6 cellular contexts compared by ENCODE assay signal in the genomic region with DNA sequence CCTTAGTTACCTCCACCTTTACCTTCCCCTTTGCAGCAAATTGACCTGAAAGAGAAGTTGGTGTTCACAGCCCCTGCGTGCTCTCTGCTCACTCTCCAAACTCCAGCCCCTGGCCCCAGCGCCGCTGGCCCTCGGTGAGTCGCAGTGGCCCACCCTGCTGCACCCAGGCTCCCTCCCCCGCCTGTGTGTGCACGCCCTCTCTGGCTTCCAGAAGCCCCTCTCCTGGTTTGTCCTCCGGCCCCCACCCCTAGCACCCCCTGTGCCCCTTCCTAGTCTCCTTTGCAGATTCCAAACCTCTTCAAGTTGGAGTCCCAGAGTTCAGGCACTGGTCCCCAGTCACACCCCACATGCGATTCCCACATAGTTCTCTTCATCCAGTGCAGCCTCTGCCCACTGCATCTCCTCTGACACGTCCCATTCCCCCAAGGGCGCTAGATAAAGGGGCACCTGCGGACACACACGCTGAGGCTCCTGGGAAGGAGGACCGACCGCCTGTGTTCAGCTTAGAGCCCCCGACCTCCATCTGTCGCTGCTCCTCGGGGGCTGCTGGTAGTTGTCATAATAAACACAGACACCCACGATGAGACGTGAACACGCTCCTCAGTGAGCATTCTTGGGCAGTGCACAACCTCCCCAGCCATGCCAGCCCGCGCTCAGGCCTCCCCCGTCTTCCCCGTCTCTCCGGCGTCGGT. TPM values are rescaled to one million over a fixed set of nuclear protein-coding genes. Genes with fewer than 3 reads are reported as not detected.
DNase-seq lines count a peak whose midpoint lies in the region; ATAC-seq, FAIRE-seq and TF ChIP-seq lines count a peak whose summit lies in the region.

No MANE protein-coding gene starts in this region.

- no peaks in the 10 kb centered on the region for H3K9me2 ChIP-seq in hepatocyte (replicated peaks; ENCODE audit: insufficient read depth)

- H3K4me2 ChIP-seq in hepatocyte, result peak overlapping the region; percentile 99

- peak overlapping the region; percentile 82 for H2AFZ ChIP-seq in hepatocyte

- FAIRE-seq in D721Med (lab: Jason Lieb, UNC), result no peak

- peaks cover 43% of the 10 kb centered on the region for H3K4me1 ChIP-seq in hepatocyte (ENCODE audit: insufficient read depth)

- peaks cover 27% of the 10 kb centered on the region for H4K20me1 ChIP-seq in hepatocyte (ENCODE audit: insufficient read depth, poor library complexity, severe bottlenecking)

- no peak overlapping the region for H3K27ac ChIP-seq in hepatocyte

- H3K27ac Mint-ChIP-seq in stimulated activated naive CD8-positive, alpha-beta T cell treated with anti-CD3 and anti-CD28 coated beads, Interleukin-15, Interleukin-2, amounts not matched to agents 100 ng/mL and 50 ng/mL, for 24 hours, result peak overlapping the region; percentile 49

- peak overlapping the region; percentile 79 for H3K4me3 Mint-ChIP-seq in stimulated activated naive CD8-positive, alpha-beta T cell treated with anti-CD3 and anti-CD28 coated beads, Interleukin-15, Interleukin-2, amounts not matched to agents 100 ng/mL and 50 ng/mL, for 24 hours

- ATAC-seq in stimulated activated naive CD8-positive, alpha-beta T cell treated with anti-CD3 and anti-CD28 coated beads, Interleukin-15, Interleukin-2, amounts not matched to agents 100 U/mL and 50 U/mL, for 24 hours, result no peak
- ATAC-seq in omental fat pad (ENCODE audit: low FRiP score), result no peak

- no peak for DNase-seq in stimulated activated naive CD8-positive, alpha-beta T cell treated with anti-CD3 and anti-CD28 coated beads, Interleukin-15, Interleukin-2, amounts not matched to agents 100 U/mL and 50 U/mL, for 24 hours
- DNase-seq in hepatocyte (ENCODE audit: low spot score) (no peak), omental fat pad (ENCODE audit: low spot score) (no peak), nucleus accumbens (lab: John Stamatoyannopoulos, UW) (no peak), D721Med (ENCODE audit: insufficient read length, low spot score) (no peak)

- peak overlapping the region; percentile 79 for H3K4me3 ChIP-seq in hepatocyte

- 31% methylated on average over 24 of the region's 28 CpGs for WGBS in hepatocyte (ENCODE audit: low lambda C conversion rate, missing lambda C conversion rate)

- peaks cover 41% of the 10 kb centered on the region for H3K4me1 Mint-ChIP-seq in stimulated activated naive CD8-positive, alpha-beta T cell treated with anti-CD3 and anti-CD28 coated beads, Interleukin-15, Interleukin-2, amounts not matched to agents 100 ng/mL and 50 ng/mL, for 24 hours (ENCODE audit: low read depth)

- TF ChIP-seq CTCF in hepatocyte (IDR thresholded peaks at IDR 0.05; ENCODE audit: poor library complexity) (no peak), omental fat pad (IDR thresholded peaks at IDR 0.05) (no peak), D721Med (IDR thresholded peaks at IDR 0.05; ENCODE audit: insufficient read depth, missing control alignments) (no peak)

- no peaks in the 10 kb centered on the region for H3K9me3 ChIP-seq in hepatocyte (ENCODE audit: low read depth)

- no peaks in the 10 kb centered on the region for H3K9me3 Mint-ChIP-seq in stimulated activated naive CD8-positive, alpha-beta T cell treated with anti-CD3 and anti-CD28 coated beads, Interleukin-15, Interleukin-2, amounts not matched to agents 100 ng/mL and 50 ng/mL, for 24 hours

- peaks cover 12% of the 10 kb centered on the region for H3K27me3 Mint-ChIP-seq in stimulated activated naive CD8-positive, alpha-beta T cell treated with anti-CD3 and anti-CD28 coated beads, Interleukin-15, Interleukin-2, amounts not matched to agents 100 ng/mL and 50 ng/mL, for 24 hours

- H3K36me3 ChIP-seq in hepatocyte (replicated peaks; ENCODE audit: insufficient read depth, low read depth), result no peaks in the 10 kb centered on the region

- H3K27me3 ChIP-seq in hepatocyte, result no peaks in the 10 kb centered on the region

- H3K79me2 ChIP-seq in hepatocyte, result peaks cover 30% of the 10 kb centered on the region

- H3K36me3 Mint-ChIP-seq in stimulated activated naive CD8-positive, alpha-beta T cell treated with anti-CD3 and anti-CD28 coated beads, Interleukin-15, Interleukin-2, amounts not matched to agents 100 ng/mL and 50 ng/mL, for 24 hours (ENCODE audit: low read depth), result peaks cover 11% of the 10 kb centered on the region

RNA-seq across cellular contexts. Expression of a gene that starts 1.5 kb away (rescaled TPM):
- total RNA-seq in hepatocyte (25.6 and 26.9 TPM in 2 replicates), omental fat pad (10 to 100 TPM; 14.7 to 34.9 (median 22.4) TPM)
- polyA plus RNA-seq in hepatocyte, result 25.6 TPM in 2 replicates

RNA-seq across cellular contexts. Expression of a gene that starts 14.0 kb away (rescaled TPM):
- total RNA-seq in hepatocyte (47.6 and 75.8 TPM in 2 replicates), omental fat pad (10 to 100 TPM in 3 of 4 donors, 1 to 10 TPM in 1; 9.1 to 31.8 (median 13.4) TPM)
- 104 and 130 TPM in 2 replicates for polyA plus RNA-seq in hepatocyte

RNA-seq across cellular contexts. Expression of a gene that starts 14.2 kb away (rescaled TPM):
- total RNA-seq in hepatocyte (3.4 and 7.3 TPM in 2 replicates), omental fat pad (1 to 10 TPM in 3 of 4 donors, under 1 TPM in 1; 0.95 to 5.5 (median 1.7) TPM)
- 15.9 and 19.1 TPM in 2 replicates for polyA plus RNA-seq in hepatocyte

RNA-seq across cellular contexts. Expression of a gene that starts 37.5 kb away (rescaled TPM):
- total RNA-seq in hepatocyte, result 0.64 and 1.6 TPM in 2 replicates
- 0.40 and 1.2 TPM in 2 replicates for polyA plus RNA-seq in hepatocyte
- total RNA-seq in omental fat pad, result under 1 TPM in 3 of 4 donors, not detected in 1; 0.24 to 0.38 (median 0.32) TPM

RNA-seq across cellular contexts. Expression of a gene that starts 39.4 kb away (rescaled TPM):
- total RNA-seq in hepatocyte (19.3 and 28.4 TPM in 2 replicates), omental fat pad (10 to 100 TPM; 30.1 to 44.9 (median 35.0) TPM)
- 57.9 and 84.0 TPM in 2 replicates for polyA plus RNA-seq in hepatocyte
